1 cellular context compared by ENCODE assay signal in the genomic region with DNA sequence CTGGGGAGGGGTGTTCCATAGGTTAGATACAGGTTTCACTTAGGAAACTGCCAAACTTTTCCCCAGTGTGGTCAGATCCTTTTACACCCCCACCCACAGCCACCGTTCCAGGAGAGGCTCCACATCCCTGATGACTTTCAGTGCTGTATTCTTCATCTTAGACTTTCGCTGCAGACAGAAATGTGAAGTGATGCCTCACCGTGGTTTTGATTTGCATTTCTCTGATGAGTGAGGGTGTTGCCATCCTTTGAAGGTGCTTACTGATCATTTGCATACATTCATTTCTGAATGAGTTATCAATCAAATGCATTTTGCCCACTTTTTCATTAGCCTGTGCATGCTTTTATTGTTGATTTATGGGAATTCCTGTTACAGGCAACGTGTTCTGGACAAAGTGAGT.
TF ChIP-seq lines count a peak whose summit lies in the region.

No MANE protein-coding gene starts in this region.

TF ChIP-seq in GM12878, 131 proteins besides CTCF, POLR2A, EP300 and RAD21 (continued from another document):
- TF ChIP-seq CHD1 (IDR thresholded peaks at IDR 0.05; ENCODE audit: low read depth, low read length): no peak
- no peak for TF ChIP-seq PML (IDR thresholded peaks at IDR 0.05; ENCODE audit: low read length)
- TF ChIP-seq, protein P1, sequence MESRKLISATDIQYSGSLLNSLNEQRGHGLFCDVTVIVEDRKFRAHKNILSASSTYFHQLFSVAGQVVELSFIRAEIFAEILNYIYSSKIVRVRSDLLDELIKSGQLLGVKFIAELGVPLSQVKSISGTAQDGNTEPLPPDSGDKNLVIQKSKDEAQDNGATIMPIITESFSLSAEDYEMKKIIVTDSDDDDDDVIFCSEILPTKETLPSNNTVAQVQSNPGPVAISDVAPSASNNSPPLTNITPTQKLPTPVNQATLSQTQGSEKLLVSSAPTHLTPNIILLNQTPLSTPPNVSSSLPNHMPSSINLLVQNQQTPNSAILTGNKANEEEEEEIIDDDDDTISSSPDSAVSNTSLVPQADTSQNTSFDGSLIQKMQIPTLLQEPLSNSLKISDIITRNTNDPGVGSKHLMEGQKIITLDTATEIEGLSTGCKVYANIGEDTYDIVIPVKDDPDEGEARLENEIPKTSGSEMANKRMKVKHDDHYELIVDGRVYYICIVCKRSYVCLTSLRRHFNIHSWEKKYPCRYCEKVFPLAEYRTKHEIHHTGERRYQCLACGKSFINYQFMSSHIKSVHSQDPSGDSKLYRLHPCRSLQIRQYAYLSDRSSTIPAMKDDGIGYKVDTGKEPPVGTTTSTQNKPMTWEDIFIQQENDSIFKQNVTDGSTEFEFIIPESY (IDR thresholded peaks at IDR 0.05): no peak
- peak; percentile 51 for TF ChIP-seq RUNX3 (IDR thresholded peaks at IDR 0.05; ENCODE audit: low read length)
- TF ChIP-seq, protein P2, sequence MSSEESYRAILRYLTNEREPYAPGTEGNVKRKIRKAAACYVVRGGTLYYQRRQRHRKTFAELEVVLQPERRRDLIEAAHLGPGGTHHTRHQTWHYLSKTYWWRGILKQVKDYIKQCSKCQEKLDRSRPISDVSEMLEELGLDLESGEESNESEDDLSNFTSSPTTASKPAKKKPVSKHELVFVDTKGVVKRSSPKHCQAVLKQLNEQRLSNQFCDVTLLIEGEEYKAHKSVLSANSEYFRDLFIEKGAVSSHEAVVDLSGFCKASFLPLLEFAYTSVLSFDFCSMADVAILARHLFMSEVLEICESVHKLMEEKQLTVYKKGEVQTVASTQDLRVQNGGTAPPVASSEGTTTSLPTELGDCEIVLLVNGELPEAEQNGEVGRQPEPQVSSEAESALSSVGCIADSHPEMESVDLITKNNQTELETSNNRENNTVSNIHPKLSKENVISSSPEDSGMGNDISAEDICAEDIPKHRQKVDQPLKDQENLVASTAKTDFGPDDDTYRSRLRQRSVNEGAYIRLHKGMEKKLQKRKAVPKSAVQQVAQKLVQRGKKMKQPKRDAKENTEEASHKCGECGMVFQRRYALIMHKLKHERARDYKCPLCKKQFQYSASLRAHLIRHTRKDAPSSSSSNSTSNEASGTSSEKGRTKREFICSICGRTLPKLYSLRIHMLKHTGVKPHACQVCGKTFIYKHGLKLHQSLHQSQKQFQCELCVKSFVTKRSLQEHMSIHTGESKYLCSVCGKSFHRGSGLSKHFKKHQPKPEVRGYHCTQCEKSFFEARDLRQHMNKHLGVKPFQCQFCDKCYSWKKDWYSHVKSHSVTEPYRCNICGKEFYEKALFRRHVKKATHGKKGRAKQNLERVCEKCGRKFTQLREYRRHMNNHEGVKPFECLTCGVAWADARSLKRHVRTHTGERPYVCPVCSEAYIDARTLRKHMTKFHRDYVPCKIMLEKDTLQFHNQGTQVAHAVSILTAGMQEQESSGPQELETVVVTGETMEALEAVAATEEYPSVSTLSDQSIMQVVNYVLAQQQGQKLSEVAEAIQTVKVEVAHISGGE (CRISPR knock-in tag; IDR thresholded peaks at IDR 0.05): no peak
- TF ChIP-seq, protein P3, sequence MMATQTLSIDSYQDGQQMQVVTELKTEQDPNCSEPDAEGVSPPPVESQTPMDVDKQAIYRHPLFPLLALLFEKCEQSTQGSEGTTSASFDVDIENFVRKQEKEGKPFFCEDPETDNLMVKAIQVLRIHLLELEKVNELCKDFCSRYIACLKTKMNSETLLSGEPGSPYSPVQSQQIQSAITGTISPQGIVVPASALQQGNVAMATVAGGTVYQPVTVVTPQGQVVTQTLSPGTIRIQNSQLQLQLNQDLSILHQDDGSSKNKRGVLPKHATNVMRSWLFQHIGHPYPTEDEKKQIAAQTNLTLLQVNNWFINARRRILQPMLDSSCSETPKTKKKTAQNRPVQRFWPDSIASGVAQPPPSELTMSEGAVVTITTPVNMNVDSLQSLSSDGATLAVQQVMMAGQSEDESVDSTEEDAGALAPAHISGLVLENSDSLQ (IDR thresholded peaks at IDR 0.05): no peak
- TF ChIP-seq TCF3 (IDR thresholded peaks at IDR 0.05; ENCODE audit: borderline replicate concordance, insufficient read depth, low read depth, low read length): no peak
